In genomic region chr3:29515451-29515850, GRCh38 we compare ENCODE assay signal across 9 cellular contexts.
DNase-seq lines count a peak whose midpoint lies in the region; ATAC-seq and TF ChIP-seq lines count a peak whose summit lies in the region.
"Had no signal": no experiment of that assay in that cellular context is flagged by ENCODE, and none has a peak within 500 bp of the region (broad histone marks: within the 10 kb centered on the region; RNA-seq: fewer than 3 reads in every experiment).

No MANE protein-coding gene starts in this region.

- H3K9ac ChIP-seq in MM.1S (ENCODE audit: low read length) = no peak overlapping the region

- H3K9me3 ChIP-seq in MM.1S (replicated peaks; ENCODE audit: insufficient read depth, low read length) = no peaks in the 10 kb centered on the region

- H3F3A ChIP-seq in MM.1S (ENCODE audit: insufficient read depth, low read length) = no peaks in the 10 kb centered on the region; the same call in 1 of the 2 replicates

- no peaks in the 10 kb centered on the region for H3K79me2 ChIP-seq in MM.1S (ENCODE audit: low read length)

- H3K4me2 ChIP-seq in MM.1S (ENCODE audit: low read depth, low read length) = peak overlapping the region; percentile 31

- no peaks in the 10 kb centered on the region for H3K27me3 ChIP-seq in MM.1S (replicated peaks; ENCODE audit: insufficient read depth, low read length)

- H4K20me1 ChIP-seq in MM.1S (ENCODE audit: insufficient read depth, low read length) = no peaks in the 10 kb centered on the region

- no peak overlapping the region for H3K27ac Mint-ChIP-seq in activated T-cell treated with anti-CD3 and anti-CD28 coated beads, Interleukin-2, amount 50 U/mL, for 24 hours
- H3K27ac Mint-ChIP-seq in progenitor cell of endocrine pancreas (no peak overlapping the region), immature natural killer cell (no peak overlapping the region)
- H3K27ac Mint-ChIP-seq: CD4-positive, CD25-positive, alpha-beta regulatory T cell had no signal

- no peak overlapping the region for H3K27ac ChIP-seq in MM.1S (ENCODE audit: low read length)

- no peaks in the 10 kb centered on the region for H3K9me3 Mint-ChIP-seq in activated T-cell treated with anti-CD3 and anti-CD28 coated beads, Interleukin-2, amount 50 U/mL, for 24 hours
- no peaks in the 10 kb centered on the region for H3K9me3 Mint-ChIP-seq in progenitor cell of endocrine pancreas (ENCODE audit: low read depth)
- H3K9me3 Mint-ChIP-seq in immature natural killer cell = peaks cover 0 to 25% (median under 1%) of the 10 kb centered on the region in 6 donors

- peaks cover 11% of the 10 kb centered on the region for H3K4me1 ChIP-seq in MM.1S (ENCODE audit: low read length)

- CTCF ChIA-PET in AG04449 (lab: Yijun Ruan, JAX) = interaction anchor here (0.7 to 1.0 kb wide), 4 partner anchors 8 to 497 kb away, joined by 3 to 5 read pairs (median 4); no protein-coding TSS in a partner anchor

- no peak overlapping the region for H3K4me3 ChIP-seq in AG04449 (ENCODE audit: low read depth, low read length)
- no peak overlapping the region for H3K4me3 ChIP-seq in MM.1S (ENCODE audit: low read length)
- H3K4me3 ChIP-seq in fibroblast of mammary gland (ENCODE audit: control insufficient read depth, low read depth, low read length) = no peak overlapping the region

- no peak overlapping the region for H2AFZ ChIP-seq in MM.1S (ENCODE audit: low read length)

- H3K36me3 Mint-ChIP-seq in activated T-cell treated with anti-CD3 and anti-CD28 coated beads, Interleukin-2, amount 50 U/mL, for 24 hours (ENCODE audit: low read depth) = no peaks in the 10 kb centered on the region
- H3K36me3 Mint-ChIP-seq in progenitor cell of endocrine pancreas (ENCODE audit: insufficient read depth) = no peaks in the 10 kb centered on the region
- H3K36me3 Mint-ChIP-seq in immature natural killer cell = no peaks in the 10 kb centered on the region
- H3K36me3 Mint-ChIP-seq: CD4-positive, CD25-positive, alpha-beta regulatory T cell had no signal

- TF ChIP-seq CTCF in AG04449 (IDR thresholded peaks at IDR 0.05; ENCODE audit: insufficient read depth, low read length, missing control alignments) = no peak
- no peak for TF ChIP-seq CTCF in MM.1S (IDR thresholded peaks at IDR 0.05; ENCODE audit: low read length)
- no peak for TF ChIP-seq CTCF in fibroblast of mammary gland (conservative IDR thresholded peaks at IDR 0.05; ENCODE audit: control insufficient read depth, insufficient read depth, low read depth, low read length)
- TF ChIP-seq CTCF in progenitor cell of endocrine pancreas (IDR thresholded peaks at IDR 0.05; ENCODE audit: unreplicated experiment) = no peak

- POLR2A ChIA-PET in AG04449 (lab: Yijun Ruan, JAX) = no interaction called here

- H3K4me3 Mint-ChIP-seq in activated T-cell treated with anti-CD3 and anti-CD28 coated beads, Interleukin-2, amount 50 U/mL, for 24 hours = no peak overlapping the region
- no peak overlapping the region for H3K4me3 Mint-ChIP-seq in progenitor cell of endocrine pancreas (ENCODE audit: low read depth)
- no peak overlapping the region for H3K4me3 Mint-ChIP-seq in immature natural killer cell
- H3K4me3 Mint-ChIP-seq: CD4-positive, CD25-positive, alpha-beta regulatory T cell had no signal

- H3K9me2 ChIP-seq in MM.1S (replicated peaks; ENCODE audit: insufficient read depth, low read length) = no peaks in the 10 kb centered on the region

- ATAC-seq in GM19351 (IDR thresholded peaks at IDR 0.05; ENCODE audit: unreplicated experiment) = peak; percentile 64
- ATAC-seq in GM19035 (IDR thresholded peaks at IDR 0.05; ENCODE audit: unreplicated experiment) = no peak

- peaks cover 3% of the 10 kb centered on the region for H3K27me3 Mint-ChIP-seq in activated T-cell treated with anti-CD3 and anti-CD28 coated beads, Interleukin-2, amount 50 U/mL, for 24 hours
- H3K27me3 Mint-ChIP-seq in progenitor cell of endocrine pancreas (peaks cover 4% of the 10 kb centered on the region), immature natural killer cell (ENCODE audit: low read depth in 3 of 3) (peaks cover 0 to 1% (median 0%) of the 10 kb centered on the region in 3 donors)
- H3K27me3 Mint-ChIP-seq: CD4-positive, CD25-positive, alpha-beta regulatory T cell had no signal

- no peaks in the 10 kb centered on the region for H3K36me3 ChIP-seq in MM.1S (replicated peaks; ENCODE audit: insufficient read depth, low read length)

- peaks cover 4% of the 10 kb centered on the region for H3K4me1 Mint-ChIP-seq in activated T-cell treated with anti-CD3 and anti-CD28 coated beads, Interleukin-2, amount 50 U/mL, for 24 hours (ENCODE audit: low read depth)
- H3K4me1 Mint-ChIP-seq in progenitor cell of endocrine pancreas (ENCODE audit: low read depth) (peaks cover 5% of the 10 kb centered on the region), immature natural killer cell (no peaks in the 10 kb centered on the region)

- DNase-seq in AG04449 (ENCODE audit: low read depth, low spot score) = peak; percentile 12
- peak; percentile 33 for DNase-seq in MM.1S
- DNase-seq in fibroblast of mammary gland (ENCODE audit: low read depth) = peak; percentile 69
- no peak for DNase-seq in activated T-cell treated with anti-CD3 and anti-CD28 coated beads, Interleukin-2, amount 50 U/mL, for 24 hours
- DNase-seq in progenitor cell of endocrine pancreas (ENCODE audit: low spot score, unreplicated experiment) = no peak
- no peak for DNase-seq in immature natural killer cell

Comparison
In these comparisons a context has a peak if more than half of its experiments do, and no peak if none do; other contexts are left out.
1. DNase-seq: peak in AG04449 (single experiment), MM.1S (single experiment) and fibroblast of mammary gland (single experiment); none in activated T-cell treated with anti-CD3 and anti-CD28 coated beads, Interleukin-2, amount 50 U/mL, for 24 hours (single experiment), progenitor cell of endocrine pancreas (single experiment) and immature natural killer cell (0 of 3).